In the genomic region with DNA sequence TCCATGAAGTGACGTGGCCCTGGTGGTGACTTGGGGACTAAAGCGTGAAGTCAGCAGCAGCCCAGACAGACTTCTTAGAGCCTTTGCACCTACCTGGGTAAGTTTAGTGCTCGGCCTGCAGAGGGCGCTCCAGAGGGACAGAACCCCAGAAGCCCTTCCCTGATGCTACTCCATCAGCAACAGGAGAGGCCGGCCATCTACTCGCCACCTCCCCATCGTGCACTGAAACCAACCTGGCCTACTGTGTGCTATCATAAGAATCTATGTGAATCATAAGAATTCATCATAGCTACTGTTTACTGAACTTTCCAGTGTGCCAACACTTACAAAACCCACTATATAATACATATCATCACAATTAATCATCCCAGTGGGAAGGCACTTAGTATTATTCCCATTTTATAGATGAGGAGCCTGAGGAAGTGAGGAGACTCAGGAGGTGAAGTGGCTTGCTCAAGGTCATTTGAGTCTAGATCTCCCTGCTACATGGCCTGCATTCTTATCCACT, we compare ENCODE assay signal across 9 cellular contexts. TPM values are rescaled to one million over a fixed set of nuclear protein-coding genes. Genes with fewer than 3 reads are reported as not detected.
A peak's percentile ranks its signal among the peaks of the same experiment; 100 is the strongest.
DNase-seq lines count a peak whose midpoint lies in the region; ATAC-seq and TF ChIP-seq lines count a peak whose summit lies in the region.
"Had no signal": no experiment of that assay in that cellular context is flagged by ENCODE, and none has a peak within 500 bp of the region (broad histone marks: within the 10 kb centered on the region; RNA-seq: fewer than 3 reads in every experiment).

No MANE protein-coding gene starts in this region.

- H3K27me3 ChIP-seq in OCI-LY3 (ENCODE audit: low read depth, low read length) (no peaks in the 10 kb centered on the region), colonic mucosa (no peaks in the 10 kb centered on the region)

- intact Hi-C loops in colonic mucosa (cut with DNase I), result no loop called here

- TF ChIP-seq CTCF in OCI-LY3 (IDR thresholded peaks at IDR 0.05; ENCODE audit: low read depth, low read length), result peak; percentile 75
- peak; percentile 51 for TF ChIP-seq CTCF in colonic mucosa (IDR thresholded peaks at IDR 0.05)

- no peak for ATAC-seq in HG02642 (IDR thresholded peaks at IDR 0.05; ENCODE audit: poor library complexity, unreplicated experiment)
- ATAC-seq: psoas muscle had no signal

- no peaks in the 10 kb centered on the region for H4K20me1 ChIP-seq in OCI-LY3 (ENCODE audit: insufficient read depth, low read length)

- no peaks in the 10 kb centered on the region for H3K79me2 ChIP-seq in OCI-LY3 (ENCODE audit: low read length)

- H3K27ac ChIP-seq in OCI-LY3 (ENCODE audit: low read length) (no peak overlapping the region), colonic mucosa (no peak overlapping the region)
- H3K27ac ChIP-seq: psoas muscle had no signal

- H3K4me1 ChIP-seq in OCI-LY3 (ENCODE audit: low read length) (peaks cover 36% of the 10 kb centered on the region), colonic mucosa (peaks cover 6% of the 10 kb centered on the region)

- H3K9me3 ChIP-seq in OCI-LY3 (ENCODE audit: insufficient read depth, low read length) (no peaks in the 10 kb centered on the region), colonic mucosa (no peaks in the 10 kb centered on the region)
- H3K9me3 ChIP-seq: psoas muscle had no signal

- peak; percentile 75 for DNase-seq in activated CD4-positive, alpha-beta T cell treated with anti-CD3 and anti-CD28 coated beads for 48 hours
- DNase-seq in activated CD4-positive, alpha-beta T cell treated with anti-CD3 and anti-CD28 coated beads for 1 hour, result no peak
- no peak for DNase-seq in colonic mucosa
- DNase-seq in stimulated activated CD4-positive, alpha-beta T cell treated with anti-CD3 and anti-CD28 coated beads, Interleukin-15, amount 100 ng/mL, for 48 hours (ENCODE audit: low read depth in 2 of 2), result peak; percentile 27 to 42
- no peak for DNase-seq in middle frontal gyrus (ENCODE audit: extremely low spot score, low spot score)
- DNase-seq in NCI-H187 (lab: John Stamatoyannopoulos, UW), result no peak

- H3K9ac ChIP-seq in OCI-LY3 (ENCODE audit: low read length), result no peak overlapping the region
- H3K9ac ChIP-seq in colonic mucosa (ENCODE audit: low read depth in 2 of 2, low read length in 2 of 2), result no peak overlapping the region

- H2AFZ ChIP-seq in OCI-LY3 (ENCODE audit: low read depth, low read length), result no peak overlapping the region

- H3K4me3 ChIP-seq in OCI-LY3 (ENCODE audit: low read length) (no peak overlapping the region), colonic mucosa (no peak overlapping the region)
- H3K4me3 ChIP-seq: psoas muscle had no signal

- H3K4me2 ChIP-seq in OCI-LY3 (ENCODE audit: low read length), result no peak overlapping the region

- H3K36me3 ChIP-seq in OCI-LY3 (replicated peaks; ENCODE audit: low read depth, low read length), result no peaks in the 10 kb centered on the region
- no peaks in the 10 kb centered on the region for H3K36me3 ChIP-seq in colonic mucosa

RNA-seq across cellular contexts. Expression of gene EDN2, which starts 7.9 kb away (rescaled TPM):
- 10 to 100 TPM in 1 of 2 donors, 1 to 10 TPM in 1; 3.3 to 13.5 TPM for total RNA-seq in colonic mucosa
- total RNA-seq: psoas muscle had no signal

Comparison
In these comparisons a context has a peak if more than half of its experiments do, and no peak if none do; other contexts are left out.
1. DNase-seq: peak in activated CD4-positive, alpha-beta T cell treated with anti-CD3 and anti-CD28 coated beads for 48 hours (single experiment) and stimulated activated CD4-positive, alpha-beta T cell treated with anti-CD3 and anti-CD28 coated beads, Interleukin-15, amount 100 ng/mL, for 48 hours (2 of 2); none in activated CD4-positive, alpha-beta T cell treated with anti-CD3 and anti-CD28 coated beads for 1 hour (single experiment), colonic mucosa (single experiment), middle frontal gyrus (single experiment) and NCI-H187 (0 of 2).